1 cellular context compared by ENCODE assay signal in genomic region chr10:116707981-116708380, GRCh38.
TF ChIP-seq lines count a peak whose summit lies in the region.

No MANE protein-coding gene starts in this region.

TF ChIP-seq in IMR-90, 13 proteins besides CTCF, POLR2A, EP300 and RAD21:
- TF ChIP-seq FOS (IDR thresholded peaks at IDR 0.05; ENCODE audit: low read depth, low read length), result no peak
- TF ChIP-seq MAZ (IDR thresholded peaks at IDR 0.05; ENCODE audit: borderline replicate concordance, low read depth, low read length), result no peak
- no peak for TF ChIP-seq SMC3 (IDR thresholded peaks at IDR 0.05; ENCODE audit: low read depth, low read length)
- TF ChIP-seq RFX5 (IDR thresholded peaks at IDR 0.05; ENCODE audit: low read depth, low read length), result no peak
- TF ChIP-seq USF2 (IDR thresholded peaks at IDR 0.05; ENCODE audit: low read depth, low read length), result no peak
- TF ChIP-seq CEBPB (IDR thresholded peaks at IDR 0.05; ENCODE audit: low read depth, low read length), result no peak
- TF ChIP-seq BHLHE40 (IDR thresholded peaks at IDR 0.05; ENCODE audit: low read depth, low read length), result no peak
- no peak for TF ChIP-seq ELK1 (IDR thresholded peaks at IDR 0.05; ENCODE audit: borderline replicate concordance, low read depth, low read length)
- no peak for TF ChIP-seq MXI1 (IDR thresholded peaks at IDR 0.05; ENCODE audit: borderline replicate concordance, low read depth, low read length)
- no peak for TF ChIP-seq NFE2L2 (IDR thresholded peaks at IDR 0.05; ENCODE audit: low read depth, low read length)
- no peak for TF ChIP-seq CHD1 (IDR thresholded peaks at IDR 0.05; ENCODE audit: low read depth, low read length)
- TF ChIP-seq MAFK (IDR thresholded peaks at IDR 0.05; ENCODE audit: low read depth, low read length), result no peak
- no peak for TF ChIP-seq RCOR1 (IDR thresholded peaks at IDR 0.05; ENCODE audit: insufficient replicate concordance, low read length)
